Comparison of ENCODE assay signal across 19 cellular contexts in the genomic region with DNA sequence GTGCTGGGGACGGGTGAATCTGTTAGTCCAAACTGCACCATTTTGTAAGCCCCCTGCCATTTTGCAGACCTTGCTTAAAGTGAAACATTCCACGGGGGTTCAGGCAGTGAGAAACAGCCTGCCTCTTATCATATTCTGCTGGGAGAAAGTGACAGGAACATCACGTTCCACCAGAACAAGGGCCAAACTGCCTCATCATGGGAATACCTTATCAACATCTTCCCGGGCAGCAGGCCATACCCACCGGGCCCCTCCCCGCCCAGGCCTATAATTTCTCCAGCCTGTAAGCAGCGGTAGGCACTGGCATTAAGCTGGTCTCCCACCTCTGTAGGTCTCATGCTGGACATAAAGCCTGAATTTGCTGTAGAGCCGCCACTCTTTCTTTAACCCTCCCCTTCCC. TPM values are rescaled to one million over a fixed set of nuclear protein-coding genes. Genes with fewer than 3 reads are reported as not detected.
DNase-seq lines count a peak whose midpoint lies in the region; ATAC-seq and TF ChIP-seq lines count a peak whose summit lies in the region.
"Had no signal": no experiment of that assay in that cellular context is flagged by ENCODE, and none has a peak within 500 bp of the region (broad histone marks: within the 10 kb centered on the region; RNA-seq: fewer than 3 reads in every experiment).

No MANE protein-coding gene starts in this region.

- no peak overlapping the region for H3K27ac Mint-ChIP-seq in activated T-helper 17 cell treated with anti-CD3 and anti-CD28 coated beads, Interleukin-2, amount 50 U/mL, for 72 hours

- H3K4me3 ChIP-seq in right cardiac atrium (ENCODE audit: low read length) (no peak overlapping the region), testis (no peak overlapping the region), tibial artery (no peak overlapping the region)

- H3K27ac ChIP-seq in right cardiac atrium (ENCODE audit: low read length) (peak overlapping the region; percentile 90), testis (no peak overlapping the region), tibial artery (no peak overlapping the region)

- DNase-seq in activated effector memory CD4-positive, alpha-beta T cell treated with anti-CD3 and anti-CD28 coated beads, Interleukin-2, amount 50 U/mL, for 16 hours = peak; percentile 33
- no peak for DNase-seq in activated effector memory CD4-positive, alpha-beta T cell treated with Interleukin-2 at 50 U/mL for 16 hours
- DNase-seq in erythroblast (lab: John Stamatoyannopoulos, UW) (peak; percentile 51 to 68), right cardiac atrium (peak; percentile 58 to 84 (median 80)), testis (peak; percentile 82), tibial artery (no peak), NOMO-1 (lab: John Stamatoyannopoulos, UW; ENCODE audit: unreplicated experiment in 2 of 2) (no peak)
- DNase-seq: 8988T; CD4-positive, CD25-positive, alpha-beta regulatory T cell; KG1; NCI-H1105 treated with DMSO at 0.1 percent for 48 hours; NCI-H1694; NCI-H2081 treated with DMSO at 0.1 percent for 48 hours; NCI-H446 treated with DMSO at 0.1 percent for 48 hours; SHP77 treated with DMSO at 0.1 percent for 48 hours had no signal

- TF ChIP-seq CTCF in testis (IDR thresholded peaks at IDR 0.05) (no peak), tibial artery (IDR thresholded peaks at IDR 0.05) (no peak)

- 44% methylated on average over 8 of the region's 8 CpGs for WGBS in right cardiac atrium
- WGBS in testis, 2 donors = 44 to 47% methylated on average over 7 to 8 of the region's 8 CpGs

- no peaks in the 10 kb centered on the region for H3K27me3 ChIP-seq in right cardiac atrium (ENCODE audit: control insufficient read depth, insufficient read depth)
- no peaks in the 10 kb centered on the region for H3K27me3 ChIP-seq in testis
- peaks cover 5 to 39% of the 10 kb centered on the region in 2 donors for H3K27me3 ChIP-seq in tibial artery

- no peaks in the 10 kb centered on the region for H3K9me3 Mint-ChIP-seq in activated T-helper 17 cell treated with anti-CD3 and anti-CD28 coated beads, Interleukin-2, amount 50 U/mL, for 72 hours
- H3K9me3 Mint-ChIP-seq: CD4-positive, CD25-positive, alpha-beta regulatory T cell had no signal

- peaks cover 30% of the 10 kb centered on the region for H3K4me1 Mint-ChIP-seq in activated T-helper 17 cell treated with anti-CD3 and anti-CD28 coated beads, Interleukin-2, amount 50 U/mL, for 72 hours

- intact Hi-C loops in right cardiac atrium (cut with DNase I) (no loop called here), testis (cut with DNase I; ENCODE audit: low total_unique reads) (no loop called here), tibial artery (cut with DNase I; ENCODE audit: low total_unique reads) (no loop called here)

- peaks cover 32% of the 10 kb centered on the region for H3K36me3 Mint-ChIP-seq in activated T-helper 17 cell treated with anti-CD3 and anti-CD28 coated beads, Interleukin-2, amount 50 U/mL, for 72 hours (ENCODE audit: low read depth)

- H3K36me3 ChIP-seq in testis (ENCODE audit: low read depth, missing control alignments) = no peaks in the 10 kb centered on the region
- H3K36me3 ChIP-seq in tibial artery = no peaks in the 10 kb centered on the region

- H3K27me3 Mint-ChIP-seq in activated T-helper 17 cell treated with anti-CD3 and anti-CD28 coated beads, Interleukin-2, amount 50 U/mL, for 72 hours = peaks cover 10% of the 10 kb centered on the region

- no peaks in the 10 kb centered on the region for H3K9me3 ChIP-seq in right cardiac atrium (ENCODE audit: control insufficient read depth, low read length)
- no peaks in the 10 kb centered on the region for H3K9me3 ChIP-seq in testis
- H3K9me3 ChIP-seq in tibial artery = no peaks in the 10 kb centered on the region

- H3K4me3 Mint-ChIP-seq in activated T-helper 17 cell treated with anti-CD3 and anti-CD28 coated beads, Interleukin-2, amount 50 U/mL, for 72 hours = no peak overlapping the region

- peak; percentile 43 for TF ChIP-seq POLR2A in erythroblast (IDR thresholded peaks at IDR 0.05; ENCODE audit: low read length)
- TF ChIP-seq POLR2A in testis (IDR thresholded peaks at IDR 0.05) = no peak

- H3K4me1 ChIP-seq in right cardiac atrium (ENCODE audit: control insufficient read depth, insufficient read depth, low read length) (peaks cover 13% of the 10 kb centered on the region), testis (peaks cover 31% of the 10 kb centered on the region), tibial artery (peaks cover 0 to 38% (median 27%) of the 10 kb centered on the region in 4 donors)

- peak; percentile 63 to 70 for ATAC-seq in right cardiac atrium
- ATAC-seq in activated T-helper 17 cell treated with anti-CD3 and anti-CD28 coated beads, Interleukin-2, amount 50 U/mL, for 72 hours (replicated peaks) = no peak

RNA-seq across cellular contexts. Expression of a gene that starts 1.5 kb away (rescaled TPM):
- total RNA-seq in right cardiac atrium = 1 to 10 TPM; 2.3 to 6.5 (median 4.5) TPM
- polyA plus RNA-seq in right cardiac atrium = 4.3 TPM
- 10 to 100 TPM; 13.6 to 20.9 TPM for total RNA-seq in testis
- polyA plus RNA-seq in testis (ENCODE audit: insufficient read depth, low read depth, low replicate concordance) = 36.2 TPM
- not detected for total RNA-seq in activated T-helper 17 cell treated with anti-CD3 and anti-CD28 coated beads, Interleukin-2, amount 50 U/mL, for 72 hours
- total RNA-seq: CD4-positive, CD25-positive, alpha-beta regulatory T cell; H4; OCI-LY7 had no signal
- polyA plus RNA-seq: AG04450; CD4-positive, CD25-positive, alpha-beta regulatory T cell had no signal

RNA-seq across cellular contexts. Expression of a gene that starts 1.9 kb away (rescaled TPM):
- total RNA-seq in right cardiac atrium (10 to 100 TPM; 13.4 to 21.1 (median 19.0) TPM), testis (10 to 100 TPM; 15.4 to 19.2 TPM)
- polyA plus RNA-seq in right cardiac atrium (24.7 TPM), testis (ENCODE audit: insufficient read depth, low read depth, low replicate concordance) (19.4 TPM)
- total RNA-seq in activated T-helper 17 cell treated with anti-CD3 and anti-CD28 coated beads, Interleukin-2, amount 50 U/mL, for 72 hours = 10 to 100 TPM; 22.1 to 27.0 TPM

RNA-seq across cellular contexts. Expression of a gene that starts 53.7 kb away (rescaled TPM):
- total RNA-seq in right cardiac atrium = 10 to 100 TPM; 27.3 to 33.1 (median 31.0) TPM
- 15.1 TPM for polyA plus RNA-seq in right cardiac atrium
- total RNA-seq in testis = 100 to 1,000 TPM; 109 to 157 TPM
- polyA plus RNA-seq in testis (ENCODE audit: insufficient read depth, low read depth, low replicate concordance) = 74.1 TPM
- total RNA-seq in activated T-helper 17 cell treated with anti-CD3 and anti-CD28 coated beads, Interleukin-2, amount 50 U/mL, for 72 hours = 10 to 100 TPM; 39.9 to 41.3 TPM

Comparison
In these comparisons a context has a peak if more than half of its experiments do, and no peak if none do; other contexts are left out.
1. DNase-seq: peak in activated effector memory CD4-positive, alpha-beta T cell treated with anti-CD3 and anti-CD28 coated beads, Interleukin-2, amount 50 U/mL, for 16 hours (single experiment), erythroblast (2 of 2), right cardiac atrium (3 of 3) and testis (single experiment); none in activated effector memory CD4-positive, alpha-beta T cell treated with Interleukin-2 at 50 U/mL for 16 hours (single experiment), tibial artery (0 of 2) and NOMO-1 (0 of 2).